2 cellular contexts compared by ENCODE assay signal in genomic region chr7:45992831-45993230, GRCh38.
TF ChIP-seq lines count a peak whose summit lies in the region.

No MANE protein-coding gene starts in this region.

TF ChIP-seq in IMR-90, 13 proteins besides CTCF, POLR2A, EP300 and RAD21:
- TF ChIP-seq CHD1 (IDR thresholded peaks at IDR 0.05; ENCODE audit: low read depth, low read length) (no peak), RFX5 (IDR thresholded peaks at IDR 0.05; ENCODE audit: low read depth, low read length) (no peak)

TF ChIP-seq in SK-N-SH, 30 proteins besides CTCF, POLR2A, EP300 and RAD21:
- no peak for TF ChIP-seq NFIC (IDR thresholded peaks at IDR 0.05; ENCODE audit: borderline replicate concordance)
- no peak for TF ChIP-seq YY1 (IDR thresholded peaks at IDR 0.05; ENCODE audit: low read depth)
- TF ChIP-seq FOXM1 (IDR thresholded peaks at IDR 0.05; ENCODE audit: low read depth), result no peak
- no peak for TF ChIP-seq FOXJ3 (CRISPR knock-in tag; IDR thresholded peaks at IDR 0.05)
- no peak for TF ChIP-seq SMC3 (IDR thresholded peaks at IDR 0.05; ENCODE audit: low read depth, low read length)
- TF ChIP-seq POLR2AphosphoS5 (IDR thresholded peaks at IDR 0.05; ENCODE audit: low read depth, low read length), result no peak
- no peak for TF ChIP-seq ELF1 (IDR thresholded peaks at IDR 0.05)
- no peak for TF ChIP-seq FOSL2 (IDR thresholded peaks at IDR 0.05; ENCODE audit: borderline replicate concordance, low read depth)
